In genomic region chr5:39829479-39829878, GRCh38 we compare ENCODE assay signal across 29 cellular contexts.
"Had no signal": no experiment of that assay in that cellular context is flagged by ENCODE, and none has a peak within 500 bp of the region (broad histone marks: within the 10 kb centered on the region; RNA-seq: fewer than 3 reads in every experiment).

No MANE protein-coding gene starts in this region.

- H3K9me3 ChIP-seq: ascending aorta, esophagus squamous epithelium had no signal

- H3K36me3 ChIP-seq: ascending aorta, brain microvascular endothelial cell, esophagus squamous epithelium had no signal

- H3K9me3 Mint-ChIP-seq: activated CD4-positive, alpha-beta memory T cell treated with anti-CD3 and anti-CD28 coated beads, Interleukin-2, amount 10 ng/mL, durations not matched to agents 7 days and 5 days; activated CD4-positive, alpha-beta T cell treated with anti-CD3 and anti-CD28 coated beads, Interleukin-2, amount 10 ng/mL, durations not matched to agents 7 days and 5 days; activated naive CD4-positive, alpha-beta T cell treated with anti-CD3 and anti-CD28 coated beads, Interleukin-2, amount 10 ng/mL, durations not matched to agents 7 days and 5 days; activated naive CD4-positive, alpha-beta T cell treated with anti-CD3 and anti-CD28 coated beads, Interleukin-2, amount 50 U/mL, for 72 hours; activated naive CD8-positive, alpha-beta T cell treated with anti-CD3 and anti-CD28 coated beads, Interleukin-2, amount 10 ng/mL, durations not matched to agents 7 days and 5 days; activated T-cell treated with anti-CD3 and anti-CD28 coated beads, Interleukin-2, amount 50 U/mL, for 24 hours; activated T-cell treated with anti-CD3 and anti-CD28 coated beads, Interleukin-2, amount 50 U/mL, for 72 hours; central memory CD8-positive, alpha-beta T cell; dendritic cell treated with granulocyte-macrophage colony-stimulating factor and Interleukin-4, amounts not matched to agents 40 ng/mL and 50 ng/mL, for 4 days; WTC11 had no signal

- FAIRE-seq: bronchial epithelial cell, endometrium, endothelial cell of umbilical vein had no signal

- H3K27me3 Mint-ChIP-seq: activated CD4-positive, alpha-beta memory T cell treated with anti-CD3 and anti-CD28 coated beads, Interleukin-2, amount 10 ng/mL, durations not matched to agents 7 days and 5 days; activated naive CD4-positive, alpha-beta T cell treated with anti-CD3 and anti-CD28 coated beads, Interleukin-2, amount 10 ng/mL, durations not matched to agents 7 days and 5 days; dendritic cell treated with granulocyte-macrophage colony-stimulating factor and Interleukin-4, amounts not matched to agents 40 ng/mL and 50 ng/mL, for 4 days had no signal

- H3K27ac ChIP-seq: ascending aorta, brain microvascular endothelial cell, coronary artery, epithelial cell of prostate, esophagus squamous epithelium had no signal

- H3K27ac Mint-ChIP-seq: activated CD4-positive, alpha-beta memory T cell treated with anti-CD3 and anti-CD28 coated beads, Interleukin-2, amount 10 ng/mL, durations not matched to agents 7 days and 5 days; activated CD4-positive, alpha-beta T cell treated with anti-CD3 and anti-CD28 coated beads, Interleukin-2, amount 10 ng/mL, durations not matched to agents 7 days and 5 days; activated naive CD4-positive, alpha-beta T cell treated with anti-CD3 and anti-CD28 coated beads, Interleukin-2, amount 10 ng/mL, durations not matched to agents 7 days and 5 days; activated naive CD4-positive, alpha-beta T cell treated with anti-CD3 and anti-CD28 coated beads, Interleukin-2, amount 50 U/mL, for 72 hours; activated naive CD8-positive, alpha-beta T cell treated with anti-CD3 and anti-CD28 coated beads, Interleukin-2, amount 10 ng/mL, durations not matched to agents 7 days and 5 days; activated T-cell treated with anti-CD3 and anti-CD28 coated beads, Interleukin-2, amount 50 U/mL, for 24 hours; activated T-cell treated with anti-CD3 and anti-CD28 coated beads, Interleukin-2, amount 50 U/mL, for 72 hours; dendritic cell treated with granulocyte-macrophage colony-stimulating factor and Interleukin-4, amounts not matched to agents 40 ng/mL and 50 ng/mL, for 4 days; WTC11 had no signal

- H3K4me1 Mint-ChIP-seq: activated CD4-positive, alpha-beta memory T cell treated with anti-CD3 and anti-CD28 coated beads, Interleukin-2, amount 10 ng/mL, durations not matched to agents 7 days and 5 days; activated CD4-positive, alpha-beta T cell treated with anti-CD3 and anti-CD28 coated beads, Interleukin-2, amount 10 ng/mL, durations not matched to agents 7 days and 5 days; activated naive CD4-positive, alpha-beta T cell treated with anti-CD3 and anti-CD28 coated beads, Interleukin-2, amount 10 ng/mL, durations not matched to agents 7 days and 5 days; activated naive CD8-positive, alpha-beta T cell treated with anti-CD3 and anti-CD28 coated beads, Interleukin-2, amount 10 ng/mL, durations not matched to agents 7 days and 5 days; central memory CD8-positive, alpha-beta T cell; WTC11 had no signal

- H3K4me3 Mint-ChIP-seq: activated CD4-positive, alpha-beta memory T cell treated with anti-CD3 and anti-CD28 coated beads, Interleukin-2, amount 10 ng/mL, durations not matched to agents 7 days and 5 days; activated CD4-positive, alpha-beta T cell treated with anti-CD3 and anti-CD28 coated beads, Interleukin-2, amount 10 ng/mL, durations not matched to agents 7 days and 5 days; activated naive CD4-positive, alpha-beta T cell treated with anti-CD3 and anti-CD28 coated beads, Interleukin-2, amount 10 ng/mL, durations not matched to agents 7 days and 5 days; activated naive CD8-positive, alpha-beta T cell treated with anti-CD3 and anti-CD28 coated beads, Interleukin-2, amount 10 ng/mL, durations not matched to agents 7 days and 5 days; activated T-cell treated with anti-CD3 and anti-CD28 coated beads, Interleukin-2, amount 50 U/mL, for 24 hours; activated T-cell treated with anti-CD3 and anti-CD28 coated beads, Interleukin-2, amount 50 U/mL, for 72 hours; central memory CD8-positive, alpha-beta T cell; dendritic cell treated with granulocyte-macrophage colony-stimulating factor and Interleukin-4, amounts not matched to agents 40 ng/mL and 50 ng/mL, for 4 days; WTC11 had no signal

- H3K27me3 ChIP-seq: ascending aorta, brain microvascular endothelial cell, esophagus squamous epithelium had no signal

- DNase-seq: activated CD4-positive, alpha-beta memory T cell treated with anti-CD3 and anti-CD28 coated beads, Interleukin-2, amount 10 ng/mL, durations not matched to agents 7 days and 5 days; activated CD4-positive, alpha-beta T cell treated with anti-CD3 and anti-CD28 coated beads for 1 hour; activated CD4-positive, alpha-beta T cell treated with anti-CD3 and anti-CD28 coated beads for 4 hours; activated CD4-positive, alpha-beta T cell treated with anti-CD3 and anti-CD28 coated beads, Interleukin-2, amount 10 ng/mL, durations not matched to agents 7 days and 5 days; activated CD4-positive, alpha-beta T cell treated with anti-CD3 and anti-CD28 coated beads, Interleukin-2, amount 50 U/mL, for 4 hours; activated CD8-positive, alpha-beta memory T cell treated with anti-CD3 and anti-CD28 coated beads, Interleukin-2, amount 50 U/mL, for 48 hours; activated gamma-delta T cell; activated naive CD4-positive, alpha-beta T cell; activated naive CD4-positive, alpha-beta T cell treated with anti-CD3 and anti-CD28 coated beads, Interleukin-2, amount 10 ng/mL, durations not matched to agents 7 days and 5 days; activated naive CD8-positive, alpha-beta T cell treated with anti-CD3 and anti-CD28 coated beads, Interleukin-2, amount 10 ng/mL, durations not matched to agents 7 days and 5 days; activated T-cell treated with anti-CD3 and anti-CD28 coated beads for 4 hours; activated T-cell treated with anti-CD3 and anti-CD28 coated beads, Interleukin-2, amount 50 U/mL, for 24 hours; activated T-cell treated with anti-CD3 and anti-CD28 coated beads, Interleukin-2, amount 50 U/mL, for 72 hours; brain microvascular endothelial cell; effector CD4-positive, alpha-beta T cell; esophagus squamous epithelium; foreskin fibroblast; head of caudate nucleus; T-helper 2 cell had no signal

- H3K4me1 ChIP-seq: ascending aorta, esophagus squamous epithelium had no signal

- H3K4me3 ChIP-seq: ascending aorta, coronary artery, esophagus squamous epithelium had no signal

- ATAC-seq: activated naive CD4-positive, alpha-beta T cell treated with anti-CD3 and anti-CD28 coated beads, Interleukin-2, amount 50 U/mL, for 72 hours; activated T-cell treated with anti-CD3 and anti-CD28 coated beads, Interleukin-2, amount 50 U/mL, for 72 hours; WTC11 had no signal

- H3K36me3 Mint-ChIP-seq: activated naive CD4-positive, alpha-beta T cell treated with anti-CD3 and anti-CD28 coated beads, Interleukin-2, amount 10 ng/mL, durations not matched to agents 7 days and 5 days; activated naive CD4-positive, alpha-beta T cell treated with anti-CD3 and anti-CD28 coated beads, Interleukin-2, amount 50 U/mL, for 72 hours; activated naive CD8-positive, alpha-beta T cell treated with anti-CD3 and anti-CD28 coated beads, Interleukin-2, amount 10 ng/mL, durations not matched to agents 7 days and 5 days; WTC11 had no signal
